ENCODE assay signal across 10 cellular contexts in the genomic region with DNA sequence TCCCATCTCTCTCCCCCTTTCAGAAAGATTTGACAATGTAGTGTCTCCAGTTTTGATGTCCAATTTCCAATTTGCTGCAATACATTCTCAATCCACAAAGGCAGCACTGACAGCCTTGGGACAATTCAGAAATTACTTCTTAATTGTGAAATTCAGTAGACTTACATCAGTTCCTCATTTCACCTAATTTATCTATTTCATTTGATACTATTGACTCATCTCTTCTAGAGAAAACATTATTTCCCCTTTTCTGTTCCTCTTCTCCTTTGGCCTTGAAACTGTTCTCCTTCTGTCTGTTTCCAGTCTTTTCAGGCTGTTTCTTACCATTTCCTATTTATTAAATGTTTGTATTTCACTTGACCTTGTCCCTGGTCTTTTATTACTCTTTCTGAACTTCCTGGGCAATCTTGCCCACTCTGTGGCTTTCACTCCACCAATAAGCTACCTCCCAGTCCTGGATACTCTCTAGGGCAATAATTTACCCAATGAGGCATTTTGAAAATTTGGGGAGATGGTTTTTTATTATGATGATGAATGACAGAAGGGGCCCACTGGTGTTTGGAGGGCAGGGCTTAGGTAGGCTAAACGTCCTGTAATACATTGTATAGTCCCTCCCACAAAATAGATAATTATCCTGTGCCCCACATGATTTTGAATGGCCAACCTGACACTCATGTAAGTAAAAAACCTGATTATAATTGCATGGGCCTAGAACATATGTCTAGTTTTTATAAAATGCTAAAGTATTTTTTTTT.
DNase-seq lines count a peak whose midpoint lies in the region; ATAC-seq, FAIRE-seq and TF ChIP-seq lines count a peak whose summit lies in the region.
"Had no signal": no experiment of that assay in that cellular context is flagged by ENCODE, and none has a peak within 500 bp of the region (broad histone marks: within the 10 kb centered on the region; RNA-seq: fewer than 3 reads in every experiment).

No MANE protein-coding gene starts in this region.

- H3K4me1 ChIP-seq in right lobe of liver, result no peaks in the 10 kb centered on the region
- no peaks in the 10 kb centered on the region for H3K4me1 ChIP-seq in HepG2 (ENCODE audit: insufficient read depth, low read length)
- no peaks in the 10 kb centered on the region for H3K4me1 ChIP-seq in upper lobe of right lung
- H3K4me1 ChIP-seq in GM23338 (ENCODE audit: insufficient read depth), result no peaks in the 10 kb centered on the region

- no peaks in the 10 kb centered on the region for H3K27me3 Mint-ChIP-seq in GM23338 (ENCODE audit: insufficient read depth, low read depth, poor library complexity)
- H3K27me3 Mint-ChIP-seq: central memory CD8-positive, alpha-beta T cell had no signal

- BruUV-seq in HepG2 (replicated peaks; lab: Mats Ljungman, UMichigan), result no TSS peak

- H4K20me1 ChIP-seq in HepG2 (ENCODE audit: insufficient read depth, low read length) (no peaks in the 10 kb centered on the region), GM23338 (replicated peaks; ENCODE audit: insufficient read depth) (no peaks in the 10 kb centered on the region)

- no peak for FAIRE-seq in HepG2 (lab: Jason Lieb, UNC)

- H3K4me3 Mint-ChIP-seq in GM23338, result no peak overlapping the region
- H3K4me3 Mint-ChIP-seq: central memory CD8-positive, alpha-beta T cell had no signal

- TF ChIP-seq RAD21 in HepG2 (CRISPR knock-in tag; IDR thresholded peaks at IDR 0.05), result no peak

- TF ChIP-seq POLR2A in right lobe of liver (IDR thresholded peaks at IDR 0.05) (no peak), HepG2 (IDR thresholded peaks at IDR 0.05; ENCODE audit: insufficient read depth in 1 of 2, low read depth in 2 of 2, low read length in 2 of 2) (no peak)

- H2AFZ ChIP-seq in HepG2 (ENCODE audit: low read length) (no peak overlapping the region), GM23338 (no peak overlapping the region)

- no peak for DNase-seq in right lobe of liver
- no peak for DNase-seq in HepG2 (ENCODE audit: low spot score)
- DNase-seq in NOMO-1 (lab: John Stamatoyannopoulos, UW; ENCODE audit: unreplicated experiment in 2 of 2), result peak; percentile 74 to 99
- DNase-seq in upper lobe of right lung, result no peak
- no peak for DNase-seq in AG08396 (ENCODE audit: low spot score)
- no peak for DNase-seq in GM23338 (ENCODE audit: low spot score)
- DNase-seq in stimulated activated naive CD4-positive, alpha-beta T cell treated with Interleukin-2 at 50 U/mL for 16 hours (lab: John Stamatoyannopoulos, UW), result no peak

- H3K4me1 Mint-ChIP-seq in GM23338, result no peaks in the 10 kb centered on the region
- H3K4me1 Mint-ChIP-seq: central memory CD8-positive, alpha-beta T cell had no signal

- no peaks in the 10 kb centered on the region for H3K9me3 Mint-ChIP-seq in GM23338

- H3K36me3 ChIP-seq in right lobe of liver (no peaks in the 10 kb centered on the region), HepG2 (replicated peaks in 1 of 2; ENCODE audit: control insufficient read depth in 1 of 2, insufficient read depth in 2 of 2, low read length in 2 of 2) (no peaks in the 10 kb centered on the region), upper lobe of right lung (no peaks in the 10 kb centered on the region), GM23338 (ENCODE audit: insufficient read depth) (no peaks in the 10 kb centered on the region)

- peak in 3 of 4 donors; percentile 42 to 57 (median 48) for ATAC-seq in right lobe of liver
- ATAC-seq in HepG2, result no peak
- peak; percentile 87 for ATAC-seq in HG02943 (IDR thresholded peaks at IDR 0.05; ENCODE audit: low read depth, unreplicated experiment)
- peak; percentile 77 for ATAC-seq in upper lobe of right lung
- ATAC-seq in GM23338, result no peak

- no peaks in the 10 kb centered on the region for H3K36me3 Mint-ChIP-seq in GM23338 (ENCODE audit: low read depth)

- H3K9ac ChIP-seq in HepG2 (ENCODE audit: insufficient read depth, low read depth, low read length), result no peak overlapping the region

- CTCF ChIA-PET in HepG2 (lab: Yijun Ruan, JAX; ENCODE audit: low intra/inter-chr PET ratio, low total read pairs), result no interaction called here

- TF ChIP-seq EP300 in HepG2 (IDR thresholded peaks at IDR 0.05; ENCODE audit: low read depth in 2 of 2, low read length in 2 of 2), result no peak
- no peak for TF ChIP-seq EP300 in HepG2 (CRISPR knock-in tag; IDR thresholded peaks at IDR 0.05; ENCODE audit: borderline replicate concordance)

- H3K4me3 ChIP-seq in right lobe of liver, result no peak overlapping the region
- no peak overlapping the region for H3K4me3 ChIP-seq in HepG2 (replicated peaks in 1 of 3; ENCODE audit: insufficient read depth in 1 of 3, low read depth in 2 of 3, low read length in 3 of 3)
- H3K4me3 ChIP-seq in upper lobe of right lung, result no peak overlapping the region
- no peak overlapping the region for H3K4me3 ChIP-seq in GM23338
- H3K4me3 ChIP-seq: skin epidermis had no signal

- WGBS in right lobe of liver (ENCODE audit: insufficient coverage, low coverage, low lambda C conversion rate, missing lambda C conversion rate), result 22% methylated on average over 1 of the region's 1 CpG
- 6% methylated on average over 1 of the region's 1 CpG for WGBS in HepG2 (ENCODE audit: low lambda C conversion rate)

- POLR2A ChIA-PET in HepG2 (lab: Yijun Ruan, JAX), result no interaction called here

- H3K27me3 ChIP-seq in right lobe of liver, result no peaks in the 10 kb centered on the region
- H3K27me3 ChIP-seq in HepG2 (ENCODE audit: control insufficient read depth in 1 of 2, insufficient read depth in 2 of 2, low read length in 2 of 2), result no peaks in the 10 kb centered on the region
- H3K27me3 ChIP-seq in upper lobe of right lung, result no peaks in the 10 kb centered on the region
- no peaks in the 10 kb centered on the region for H3K27me3 ChIP-seq in GM23338 (ENCODE audit: insufficient read depth)

- H3K27ac Mint-ChIP-seq in GM23338, result no peak overlapping the region

- H3K4me2 ChIP-seq in HepG2 (ENCODE audit: low read depth, low read length), result no peak overlapping the region
- no peak overlapping the region for H3K4me2 ChIP-seq in GM23338

- H3K9me2 ChIP-seq in GM23338 (ENCODE audit: insufficient read depth), result peaks cover 25% of the 10 kb centered on the region; the same call in 1 of the 2 replicates

- no peaks in the 10 kb centered on the region for H3K79me2 ChIP-seq in HepG2 (ENCODE audit: insufficient read depth, low read length)
- H3K79me2 ChIP-seq in GM23338 (replicated peaks; ENCODE audit: insufficient read depth), result no peaks in the 10 kb centered on the region

- H3K27ac ChIP-seq in right lobe of liver (no peak overlapping the region), HepG2 (ENCODE audit: extremely low read length, insufficient read depth, low read length) (no peak overlapping the region), upper lobe of right lung (no peak overlapping the region), GM23338 (ENCODE audit: low read depth) (no peak overlapping the region)
- H3K27ac ChIP-seq: skin epidermis had no signal

- H3K9me3 ChIP-seq in right lobe of liver (no peaks in the 10 kb centered on the region), HepG2 (ENCODE audit: low read length) (peaks cover 89% of the 10 kb centered on the region), upper lobe of right lung (no peaks in the 10 kb centered on the region)

- intact Hi-C loops in right lobe of liver (cut with DNase I) (no loop called here), HepG2 (cut with micrococcal nuclease; ENCODE audit: unreplicated experiment) (no loop called here), upper lobe of right lung (cut with DNase I) (no loop called here)

- TF ChIP-seq CTCF in right lobe of liver (IDR thresholded peaks at IDR 0.05) (no peak), HepG2 (CRISPR knock-in tag; IDR thresholded peaks at IDR 0.05) (no peak), upper lobe of right lung (IDR thresholded peaks at IDR 0.05) (no peak), GM23338 (conservative IDR thresholded peaks at IDR 0.05; ENCODE audit: low read depth in 2 of 2) (no peak)

- H3F3A ChIP-seq in GM23338 (replicated peaks; ENCODE audit: low read depth), result no peaks in the 10 kb centered on the region

- in situ Hi-C loops in HepG2 (cut with HindIII; ENCODE audit: extremely low pct_ligation_motif_present, low pct_unique_long_range_greater_than_20kb), result no loop called here

TF ChIP-seq in HepG2, 621 proteins besides CTCF, POLR2A, EP300 and RAD21:
- TF ChIP-seq SMAD9 (CRISPR knock-in tag; IDR thresholded peaks at IDR 0.05) (no peak), CBX2 (IDR thresholded peaks at IDR 0.05; ENCODE audit: low read depth, low read length) (no peak), CBX2 (CRISPR knock-in tag; IDR thresholded peaks at IDR 0.05; ENCODE audit: low read depth) (no peak), REXO4 (CRISPR knock-in tag; IDR thresholded peaks at IDR 0.05; ENCODE audit: borderline replicate concordance) (no peak)
- TF ChIP-seq, protein P1, sequence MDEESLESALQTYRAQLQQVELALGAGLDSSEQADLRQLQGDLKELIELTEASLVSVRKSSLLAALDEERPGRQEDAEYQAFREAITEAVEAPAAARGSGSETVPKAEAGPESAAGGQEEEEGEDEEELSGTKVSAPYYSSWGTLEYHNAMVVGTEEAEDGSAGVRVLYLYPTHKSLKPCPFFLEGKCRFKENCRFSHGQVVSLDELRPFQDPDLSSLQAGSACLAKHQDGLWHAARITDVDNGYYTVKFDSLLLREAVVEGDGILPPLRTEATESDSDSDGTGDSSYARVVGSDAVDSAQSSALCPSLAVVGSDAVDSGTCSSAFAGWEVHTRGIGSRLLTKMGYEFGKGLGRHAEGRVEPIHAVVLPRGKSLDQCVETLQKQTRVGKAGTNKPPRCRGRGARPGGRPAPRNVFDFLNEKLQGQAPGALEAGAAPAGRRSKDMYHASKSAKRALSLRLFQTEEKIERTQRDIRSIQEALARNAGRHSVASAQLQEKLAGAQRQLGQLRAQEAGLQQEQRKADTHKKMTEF (CRISPR knock-in tag; IDR thresholded peaks at IDR 0.05), result no peak

Comparison
In these comparisons a context has a peak if more than half of its experiments do, and no peak if none do; other contexts are left out.
1. ATAC-seq: peak in right lobe of liver (3 of 4), HG02943 (single experiment) and upper lobe of right lung (single experiment); none in HepG2 (single experiment) and GM23338 (single experiment).
2. DNase-seq: peak in NOMO-1 (2 of 2); none in right lobe of liver (0 of 3), HepG2 (single experiment), upper lobe of right lung (single experiment), AG08396 (single experiment), GM23338 (single experiment) and stimulated activated naive CD4-positive, alpha-beta T cell treated with Interleukin-2 at 50 U/mL for 16 hours (single experiment).